ENCODE assay signal across 25 cellular contexts in the genomic region with DNA sequence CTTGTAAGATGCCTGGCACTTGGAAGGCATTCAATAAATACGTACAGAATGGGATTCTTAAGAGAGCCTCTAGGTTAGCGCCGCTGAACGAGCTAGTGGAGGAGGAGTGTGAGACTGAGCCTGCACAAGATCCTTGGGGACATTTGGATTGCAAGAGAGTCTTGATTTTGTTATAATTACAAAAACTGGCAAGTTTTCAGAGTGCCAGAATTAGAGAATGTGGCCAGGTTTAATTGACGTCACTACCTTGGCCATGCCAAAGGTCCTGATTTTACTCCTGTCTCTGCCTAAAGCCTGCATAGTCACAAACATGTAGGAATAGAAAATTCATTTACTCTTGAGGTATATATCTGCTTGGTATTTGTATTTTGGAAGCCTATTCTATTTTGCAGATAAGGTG. TPM values are rescaled to one million over a fixed set of nuclear protein-coding genes. Genes with fewer than 3 reads are reported as not detected.
"Had no signal": no experiment of that assay in that cellular context is flagged by ENCODE, and none has a peak within 500 bp of the region (broad histone marks: within the 10 kb centered on the region; RNA-seq: fewer than 3 reads in every experiment).

No MANE protein-coding gene starts in this region.

- DNase-seq: activated CD4-positive, alpha-beta memory T cell treated with anti-CD3 and anti-CD28 coated beads, Interleukin-2, amount 10 ng/mL, durations not matched to agents 7 days and 5 days; activated CD4-positive, alpha-beta T cell treated with anti-CD3 and anti-CD28 coated beads for 1 hour; activated CD4-positive, alpha-beta T cell treated with anti-CD3 and anti-CD28 coated beads for 4 hours; activated CD4-positive, alpha-beta T cell treated with anti-CD3 and anti-CD28 coated beads, Interleukin-2, amount 10 ng/mL, durations not matched to agents 7 days and 5 days; activated CD4-positive, alpha-beta T cell treated with anti-CD3 and anti-CD28 coated beads, Interleukin-2, amount 50 U/mL, for 4 hours; activated CD8-positive, alpha-beta memory T cell treated with anti-CD3 and anti-CD28 coated beads, Interleukin-2, amount 50 U/mL, for 48 hours; activated gamma-delta T cell; activated naive CD4-positive, alpha-beta T cell; activated naive CD4-positive, alpha-beta T cell treated with anti-CD3 and anti-CD28 coated beads, Interleukin-2, amount 10 ng/mL, durations not matched to agents 7 days and 5 days; activated naive CD8-positive, alpha-beta T cell treated with anti-CD3 and anti-CD28 coated beads, Interleukin-2, amount 10 ng/mL, durations not matched to agents 7 days and 5 days; activated T-cell treated with anti-CD3 and anti-CD28 coated beads for 4 hours; activated T-cell treated with anti-CD3 and anti-CD28 coated beads, Interleukin-2, amount 50 U/mL, for 24 hours; activated T-cell treated with anti-CD3 and anti-CD28 coated beads, Interleukin-2, amount 50 U/mL, for 72 hours; central memory CD4-positive, alpha-beta T cell; cortex of kidney; dermis blood vessel endothelial cell; effector CD4-positive, alpha-beta T cell; effector memory CD8-positive, alpha-beta T cell; erythroblast; foreskin keratinocyte; gastrocnemius medialis; heart right ventricle; T-helper 2 cell had no signal

- ATAC-seq: activated naive CD4-positive, alpha-beta T cell treated with anti-CD3 and anti-CD28 coated beads, Interleukin-2, amount 50 U/mL, for 72 hours; activated T-cell treated with anti-CD3 and anti-CD28 coated beads, Interleukin-2, amount 50 U/mL, for 72 hours; effector memory CD8-positive, alpha-beta T cell; foreskin keratinocyte; gastrocnemius medialis; heart right ventricle; WTC11 had no signal

RNA-seq across cellular contexts. Expression of a gene that starts 30.1 kb away (rescaled TPM):
- total RNA-seq: foreskin keratinocyte had no signal
